Comparison of ENCODE assay signal across 8 cellular contexts in genomic region chr6:89433637-89434499, GRCh38. TPM values are rescaled to one million over a fixed set of nuclear protein-coding genes. Genes with fewer than 3 reads are reported as not detected.
DNase-seq lines count a peak whose midpoint lies in the region; ATAC-seq and TF ChIP-seq lines count a peak whose summit lies in the region.

No MANE protein-coding gene starts in this region.

- peak overlapping the region in 3 of 4 donors; percentile 55 to 69 (median 56) for H3K27ac ChIP-seq in esophagus squamous epithelium

- no peaks in the 10 kb centered on the region for H3K36me3 ChIP-seq in esophagus squamous epithelium

- TF ChIP-seq CTCF in esophagus squamous epithelium (IDR thresholded peaks at IDR 0.05), result no peak
- TF ChIP-seq CTCF in nephron progenitor cell (IDR thresholded peaks at IDR 0.05), result no peak

- peak overlapping the region; percentile 87 for H3K4me3 Mint-ChIP-seq in nephron progenitor cell

- H3K27me3 Mint-ChIP-seq in nephron progenitor cell (ENCODE audit: low read depth, poor library complexity), result peaks cover 29% of the 10 kb centered on the region

- H3K4me3 ChIP-seq in esophagus squamous epithelium, result peak overlapping the region; percentile 63 to 92 (median 84)

- TF ChIP-seq POLR2A in esophagus squamous epithelium (IDR thresholded peaks at IDR 0.05), result no peak

- H3K4me1 ChIP-seq in esophagus squamous epithelium, result peaks cover 4 to 60% (median 15%) of the 10 kb centered on the region in 3 donors

- DNase-seq in CMK (ENCODE audit: low read depth) (peak; percentile 32), NAMALWA (ENCODE audit: low spot score) (peak; percentile 25), esophagus squamous epithelium (lab: John Stamatoyannopoulos, UW) (no peak), nephron progenitor cell (peak; percentile 55), NCI-H1048 (lab: John Stamatoyannopoulos, UW) (no peak)
- peak; percentile 75 for DNase-seq in activated CD8-positive, alpha-beta memory T cell treated with anti-CD3 and anti-CD28 coated beads for 24 hours

- H3K36me3 Mint-ChIP-seq in nephron progenitor cell (ENCODE audit: low read depth), result no peaks in the 10 kb centered on the region

- H3K27me3 ChIP-seq in esophagus squamous epithelium, result no peaks in the 10 kb centered on the region

- H3K9me3 ChIP-seq in esophagus squamous epithelium, result no peaks in the 10 kb centered on the region

- H3K4me1 Mint-ChIP-seq in nephron progenitor cell, result peaks cover 56% of the 10 kb centered on the region

- intact Hi-C loops in esophagus squamous epithelium (cut with DNase I), result loop anchor here (5.0 kb wide), 1 partner anchor 178 kb away; no protein-coding TSS in a partner anchor

- 18 to 32% methylated on average over 10 to 12 of the region's 35 CpGs for WGBS in esophagus squamous epithelium, 2 donors

- peak; percentile 43 for ATAC-seq in GM21528 (IDR thresholded peaks at IDR 0.05; ENCODE audit: low FRiP score, unreplicated experiment)
- ATAC-seq in GM21576 (IDR thresholded peaks at IDR 0.05; ENCODE audit: unreplicated experiment), result no peak

- no peak overlapping the region for H3K27ac Mint-ChIP-seq in nephron progenitor cell

- peaks cover 3% of the 10 kb centered on the region for H3K9me3 Mint-ChIP-seq in nephron progenitor cell

RNA-seq across cellular contexts. Expression of gene ANKRD6, which starts 0.9 kb away (rescaled TPM):
- 10 to 100 TPM in 1 of 4 donors, 1 to 10 TPM in 3; 5.8 to 12.0 (median 7.3) TPM for total RNA-seq in esophagus squamous epithelium

RNA-seq across cellular contexts. Expression of gene RRAGD, which starts 21.8 kb away (rescaled TPM):
- 10 to 100 TPM; 21.1 to 67.1 (median 33.9) TPM for total RNA-seq in esophagus squamous epithelium

Comparison
In these comparisons a context has a peak if more than half of its experiments do, and no peak if none do; other contexts are left out.
1. DNase-seq: peak in CMK (single experiment), NAMALWA (single experiment), activated CD8-positive, alpha-beta memory T cell treated with anti-CD3 and anti-CD28 coated beads for 24 hours (single experiment) and nephron progenitor cell (single experiment); none in esophagus squamous epithelium (single experiment) and NCI-H1048 (single experiment).